In genomic region chr1:35345439-35345981, GRCh38 we compare ENCODE assay signal across 15 cellular contexts.
DNase-seq lines count a peak whose midpoint lies in the region; ATAC-seq and TF ChIP-seq lines count a peak whose summit lies in the region.
"Had no signal": no experiment of that assay in that cellular context is flagged by ENCODE, and none has a peak within 500 bp of the region (broad histone marks: within the 10 kb centered on the region; RNA-seq: fewer than 3 reads in every experiment).

No MANE protein-coding gene starts in this region.

- TF ChIP-seq CTCF in MCF 10A (IDR thresholded peaks at IDR 0.05; ENCODE audit: unreplicated experiment) (no peak), breast epithelium (IDR thresholded peaks at IDR 0.05) (no peak), upper lobe of left lung (IDR thresholded peaks at IDR 0.05) (peak in 1 of 6 experiments; percentile 18)

- BruUV-seq in MCF 10A (replicated peaks; lab: Mats Ljungman, UMichigan) = no TSS peak

- H3K27me3 ChIP-seq in breast epithelium (no peaks in the 10 kb centered on the region), upper lobe of left lung (no peaks in the 10 kb centered on the region)

- H3K27ac ChIP-seq in breast epithelium = no peak overlapping the region
- H3K27ac ChIP-seq in upper lobe of left lung = peak overlapping the region; percentile 61 to 86 (median 82)

- H3K36me3 ChIP-seq in breast epithelium (no peaks in the 10 kb centered on the region), upper lobe of left lung (no peaks in the 10 kb centered on the region)

- H3K4me3 ChIP-seq in breast epithelium (no peak overlapping the region), upper lobe of left lung (peak overlapping the region in 3 of 4 donors; percentile 29 to 41 (median 40))

- H3K36me3 Mint-ChIP-seq in MCF 10A (ENCODE audit: insufficient read depth, unreplicated experiment) = peaks cover 12% of the 10 kb centered on the region

- TF ChIP-seq POLR2A in breast epithelium (IDR thresholded peaks at IDR 0.05) (no peak), upper lobe of left lung (IDR thresholded peaks at IDR 0.05) (no peak)

- ATAC-seq in upper lobe of left lung (ENCODE audit: low FRiP score in 2 of 2) (peak; percentile 62 to 65), GM18502 (IDR thresholded peaks at IDR 0.05; ENCODE audit: poor library complexity, unreplicated experiment) (no peak)
- ATAC-seq: activated CD8-positive, alpha-beta T cell treated with anti-CD3 and anti-CD28 coated beads for 36 hours had no signal

- H3K4me3 Mint-ChIP-seq in MCF 10A (ENCODE audit: unreplicated experiment) = no peak overlapping the region
- H3K4me3 Mint-ChIP-seq: activated CD8-positive, alpha-beta T cell treated with anti-CD3 and anti-CD28 coated beads for 36 hours had no signal

- no peaks in the 10 kb centered on the region for H3K27me3 Mint-ChIP-seq in MCF 10A (ENCODE audit: insufficient read depth, unreplicated experiment)
- H3K27me3 Mint-ChIP-seq: activated CD8-positive, alpha-beta T cell treated with anti-CD3 and anti-CD28 coated beads for 36 hours had no signal

- no peaks in the 10 kb centered on the region for H3K4me1 ChIP-seq in breast epithelium
- peaks cover 0 to 13% (median 10%) of the 10 kb centered on the region in 4 donors for H3K4me1 ChIP-seq in upper lobe of left lung

- no peak for TF ChIP-seq EP300 in upper lobe of left lung (IDR thresholded peaks at IDR 0.05)

- WGBS in upper lobe of left lung, 2 donors = 43 to 63% methylated on average over 13 of the region's 13 CpGs

- DNase-seq in MCF 10A (ENCODE audit: unreplicated experiment) (peak; percentile 85), breast epithelium (ENCODE audit: low spot score in 2 of 2) (no peak), SK-MEL-5 (ENCODE audit: low read depth, low spot score) (peak; percentile 69), iPS-NIHi7 (ENCODE audit: extremely low spot score) (peak; percentile 10), upper lobe of left lung (peak in 1 of 2 donors; percentile 83), T-helper 2 cell (no peak)
- DNase-seq in activated T-cell treated with anti-CD3 and anti-CD28 coated beads, Interleukin-2, amount 50 U/mL, for 48 hours = no peak
- DNase-seq: 8988T; activated CD8-positive, alpha-beta T cell treated with anti-CD3 and anti-CD28 coated beads for 36 hours; activated gamma-delta T cell; Calu3; mammary epithelial cell; nucleus accumbens; T1000 had no signal

- H3K27ac Mint-ChIP-seq in MCF 10A (ENCODE audit: low read depth, unreplicated experiment) = no peak overlapping the region
- H3K27ac Mint-ChIP-seq: activated CD8-positive, alpha-beta T cell treated with anti-CD3 and anti-CD28 coated beads for 36 hours had no signal

- H3K4me1 Mint-ChIP-seq in MCF 10A (ENCODE audit: insufficient read depth, unreplicated experiment) = peaks cover 6% of the 10 kb centered on the region

- CTCF ChIA-PET in MCF 10A (lab: Yijun Ruan, JAX) = no interaction called here

- POLR2A ChIA-PET in MCF 10A (lab: Yijun Ruan, JAX) = interaction anchor here (0.8 kb wide), 1 partner anchor 210 kb away, joined by 3 read pairs; no protein-coding TSS in a partner anchor

- H3K9me3 ChIP-seq in breast epithelium = no peaks in the 10 kb centered on the region
- H3K9me3 ChIP-seq in upper lobe of left lung = no peaks in the 10 kb centered on the region

- H3K9me3 Mint-ChIP-seq in MCF 10A (ENCODE audit: unreplicated experiment) = no peaks in the 10 kb centered on the region
- H3K9me3 Mint-ChIP-seq: activated CD8-positive, alpha-beta T cell treated with anti-CD3 and anti-CD28 coated beads for 36 hours had no signal

- in situ Hi-C loops in SK-MEL-5 (cut with HindIII; ENCODE audit: low pct_unique_long_range_greater_than_20kb, low sequenced_read_pairs) = no loop called here

- intact Hi-C loops in MCF 10A (cut with micrococcal nuclease) (no loop called here), breast epithelium (cut with DNase I; ENCODE audit: low total_unique reads) (no loop called here)

Comparison
In these comparisons a context has a peak if more than half of its experiments do, and no peak if none do; other contexts are left out.
1. DNase-seq: peak in MCF 10A (single experiment), SK-MEL-5 (single experiment) and iPS-NIHi7 (single experiment); none in breast epithelium (0 of 2), activated T-cell treated with anti-CD3 and anti-CD28 coated beads, Interleukin-2, amount 50 U/mL, for 48 hours (0 of 2) and T-helper 2 cell (0 of 5).
2. H3K27ac ChIP-seq: peak in upper lobe of left lung (4 of 4); none in breast epithelium (0 of 2).
3. H3K4me3 ChIP-seq: peak in upper lobe of left lung (3 of 4); none in breast epithelium (0 of 3).